1 cellular context compared by ENCODE assay signal in genomic region chr11:46112961-46113617, GRCh38.
TF ChIP-seq lines count a peak whose summit lies in the region.

No MANE protein-coding gene starts in this region.

TF ChIP-seq in K562, 482 proteins besides CTCF, POLR2A, EP300 and RAD21 (continued from another document):
- TF ChIP-seq TRIM28 (IDR thresholded peaks at IDR 0.05): no peak
- TF ChIP-seq, protein P1, sequence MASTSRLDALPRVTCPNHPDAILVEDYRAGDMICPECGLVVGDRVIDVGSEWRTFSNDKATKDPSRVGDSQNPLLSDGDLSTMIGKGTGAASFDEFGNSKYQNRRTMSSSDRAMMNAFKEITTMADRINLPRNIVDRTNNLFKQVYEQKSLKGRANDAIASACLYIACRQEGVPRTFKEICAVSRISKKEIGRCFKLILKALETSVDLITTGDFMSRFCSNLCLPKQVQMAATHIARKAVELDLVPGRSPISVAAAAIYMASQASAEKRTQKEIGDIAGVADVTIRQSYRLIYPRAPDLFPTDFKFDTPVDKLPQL (IDR thresholded peaks at IDR 0.05; ENCODE audit: extremely low read depth, insufficient read length): no peak
- TF ChIP-seq, protein P2, sequence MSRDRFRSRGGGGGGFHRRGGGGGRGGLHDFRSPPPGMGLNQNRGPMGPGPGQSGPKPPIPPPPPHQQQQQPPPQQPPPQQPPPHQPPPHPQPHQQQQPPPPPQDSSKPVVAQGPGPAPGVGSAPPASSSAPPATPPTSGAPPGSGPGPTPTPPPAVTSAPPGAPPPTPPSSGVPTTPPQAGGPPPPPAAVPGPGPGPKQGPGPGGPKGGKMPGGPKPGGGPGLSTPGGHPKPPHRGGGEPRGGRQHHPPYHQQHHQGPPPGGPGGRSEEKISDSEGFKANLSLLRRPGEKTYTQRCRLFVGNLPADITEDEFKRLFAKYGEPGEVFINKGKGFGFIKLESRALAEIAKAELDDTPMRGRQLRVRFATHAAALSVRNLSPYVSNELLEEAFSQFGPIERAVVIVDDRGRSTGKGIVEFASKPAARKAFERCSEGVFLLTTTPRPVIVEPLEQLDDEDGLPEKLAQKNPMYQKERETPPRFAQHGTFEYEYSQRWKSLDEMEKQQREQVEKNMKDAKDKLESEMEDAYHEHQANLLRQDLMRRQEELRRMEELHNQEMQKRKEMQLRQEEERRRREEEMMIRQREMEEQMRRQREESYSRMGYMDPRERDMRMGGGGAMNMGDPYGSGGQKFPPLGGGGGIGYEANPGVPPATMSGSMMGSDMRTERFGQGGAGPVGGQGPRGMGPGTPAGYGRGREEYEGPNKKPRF (IDR thresholded peaks at IDR 0.05; ENCODE audit: low read depth, low read length): no peak
- no peak for TF ChIP-seq RBBP5 (IDR thresholded peaks at IDR 0.05; ENCODE audit: borderline replicate concordance, insufficient read depth, low read length, poor library complexity, severe bottlenecking)
- no peak for TF ChIP-seq SLC30A9 (CRISPR knock-in tag; IDR thresholded peaks at IDR 0.05)
- no peak for TF ChIP-seq ZNF165 (CRISPR knock-in tag; IDR thresholded peaks at IDR 0.05; ENCODE audit: borderline replicate concordance)
- TF ChIP-seq ZNF77 (CRISPR knock-in tag; IDR thresholded peaks at IDR 0.05): no peak
- TF ChIP-seq KLF6 (CRISPR knock-in tag; IDR thresholded peaks at IDR 0.05; ENCODE audit: borderline replicate concordance): no peak
- peak; percentile 90 for TF ChIP-seq ZNF143 (CRISPR knock-in tag; IDR thresholded peaks at IDR 0.05)
- no peak for TF ChIP-seq ZNF217 (CRISPR knock-in tag; IDR thresholded peaks at IDR 0.05)
- no peak for TF ChIP-seq KAT8 (IDR thresholded peaks at IDR 0.05; ENCODE audit: low read depth)
- TF ChIP-seq ZNF507 (tag; conservative IDR thresholded peaks at IDR 0.05): no peak
- no peak for TF ChIP-seq ZNF398 (CRISPR knock-in tag; IDR thresholded peaks at IDR 0.05)
- TF ChIP-seq KLF10 (CRISPR knock-in tag; IDR thresholded peaks at IDR 0.05): no peak
